8 cellular contexts compared by ENCODE assay signal in the genomic region with DNA sequence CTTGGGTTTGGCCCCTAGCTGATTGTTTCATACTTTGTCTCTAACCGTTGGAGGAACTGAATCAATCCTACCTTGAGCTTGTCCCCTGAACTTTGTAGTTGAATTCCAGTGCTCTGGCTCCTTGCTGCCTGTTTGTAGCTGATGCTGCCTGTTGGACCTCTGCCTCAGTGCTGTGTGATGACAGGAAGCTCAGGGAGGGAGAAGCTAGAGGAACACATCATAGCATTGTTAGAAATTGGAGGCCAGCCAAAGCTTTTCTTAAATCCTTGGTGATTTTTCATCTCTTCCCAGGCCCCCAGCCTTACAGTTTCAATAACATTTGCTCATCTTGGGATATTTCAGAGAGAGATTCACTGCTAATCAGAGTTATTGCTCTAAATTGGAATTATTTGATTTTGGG. TPM values are rescaled to one million over a fixed set of nuclear protein-coding genes. Genes with fewer than 3 reads are reported as not detected.
DNase-seq lines count a peak whose midpoint lies in the region; ATAC-seq and TF ChIP-seq lines count a peak whose summit lies in the region.

No MANE protein-coding gene starts in this region.

- H3K79me2 ChIP-seq in PC-3 (ENCODE audit: low read length) (no peaks in the 10 kb centered on the region), mesendoderm (ENCODE audit: control insufficient read depth, insufficient read depth, low read length) (no peaks in the 10 kb centered on the region)

- H3K9me3 ChIP-seq in PC-3 (ENCODE audit: low read length): no peaks in the 10 kb centered on the region

- no peak overlapping the region for H2BK120ac ChIP-seq in mesendoderm (ENCODE audit: low read depth, low read length)

- H3K23ac ChIP-seq in mesendoderm (ENCODE audit: low read length): no peak overlapping the region

- CTCF ChIA-PET in PC-3 (lab: Charles Lee): no interaction called here

- ATAC-seq in PC-3 (peak; percentile 40; the same call in 1 of the 2 replicates), HG02678 (IDR thresholded peaks at IDR 0.05; ENCODE audit: unreplicated experiment) (no peak)

- no peak overlapping the region for H2AK5ac ChIP-seq in mesendoderm (ENCODE audit: low read length)

- H2BK5ac ChIP-seq in mesendoderm (ENCODE audit: low read length): no peak overlapping the region

- H3K4me1 ChIP-seq in PC-3 (ENCODE audit: insufficient read depth, low read length): no peaks in the 10 kb centered on the region
- H3K4me1 ChIP-seq in mesendoderm (ENCODE audit: control insufficient read depth, low read depth, low read length): peaks cover 3% of the 10 kb centered on the region

- peaks cover 2% of the 10 kb centered on the region for H3K79me1 ChIP-seq in mesendoderm (ENCODE audit: low read length)

- POLR2A ChIA-PET in PC-3 (lab: Charles Lee; ENCODE audit: unreplicated experiment): no interaction called here

- H4K5ac ChIP-seq in mesendoderm (ENCODE audit: low read length): no peak overlapping the region

- H3K4ac ChIP-seq in mesendoderm (ENCODE audit: low read depth, low read length): no peak overlapping the region

- H3K56ac ChIP-seq in mesendoderm (ENCODE audit: low read length): peak overlapping the region; percentile 56

- H4K8ac ChIP-seq in mesendoderm (ENCODE audit: low read depth, low read length): no peak overlapping the region

- no peaks in the 10 kb centered on the region for H3K9me2 ChIP-seq in PC-3 (replicated peaks; ENCODE audit: low read length)

- no peak for TF ChIP-seq CTCF in AG09309 (IDR thresholded peaks at IDR 0.05; ENCODE audit: control insufficient read depth, insufficient read depth, low read depth, low read length, missing control alignments)
- TF ChIP-seq CTCF in PC-3 (conservative IDR thresholded peaks at IDR 0.05; ENCODE audit: low read depth, low read length): no peak
- peak in 3 of 56 donors; percentile 8 to 17 (median 10) for TF ChIP-seq CTCF in dorsolateral prefrontal cortex (IDR thresholded peaks at IDR 0.05 in 54 of 56, conservative IDR thresholded peaks at IDR 0.05 in 2 of 56; ENCODE audit: low read depth in 1 of 56, partially characterized antibody in 56 of 56)

- H3K4me3 ChIP-seq in AG09309 (ENCODE audit: control insufficient read depth, low read depth, low read length): no peak overlapping the region
- no peak overlapping the region for H3K4me3 ChIP-seq in PC-3 (ENCODE audit: low read length)
- H3K4me3 ChIP-seq in dorsolateral prefrontal cortex: peak overlapping the region in 46 of 59 donors; percentile 0 to 62 (median 36)
- no peak overlapping the region for H3K4me3 ChIP-seq in mesendoderm (ENCODE audit: low read length)

- no CpG with 5 or more reads among the region's 1 CpG for WGBS in mesendoderm (ENCODE audit: extremely low coverage, insufficient coverage, low lambda C conversion rate)

- 0 out of 2 replicates have a peak, but pooled peaks cover 3% of the 10 kb centered on the region for H3K36me3 ChIP-seq in PC-3 (ENCODE audit: low read depth, low read length)
- H3K36me3 ChIP-seq in mesendoderm (ENCODE audit: control insufficient read depth, insufficient read depth, low read length): no peaks in the 10 kb centered on the region

- no peak overlapping the region for H3K27ac ChIP-seq in PC-3 (ENCODE audit: low read length)
- peak overlapping the region in 58 of 59 donors; percentile 13 to 95 (median 82) for H3K27ac ChIP-seq in dorsolateral prefrontal cortex
- H3K27ac ChIP-seq in mesendoderm (ENCODE audit: low read depth, low read length): no peak overlapping the region

- BruUV-seq in PC-3 (replicated peaks; lab: Mats Ljungman, UMichigan): no TSS peak

- H3K27me3 ChIP-seq in PC-3 (ENCODE audit: low read length): no peaks in the 10 kb centered on the region
- H3K27me3 ChIP-seq in dorsolateral prefrontal cortex: no peaks in the 10 kb centered on the region
- no peaks in the 10 kb centered on the region for H3K27me3 ChIP-seq in mesendoderm (ENCODE audit: insufficient read depth, low read length, poor library complexity)

- no peak overlapping the region for H3K4me2 ChIP-seq in PC-3 (ENCODE audit: low read length)
- H3K4me2 ChIP-seq in mesendoderm (ENCODE audit: low read length): no peak overlapping the region

- no peaks in the 10 kb centered on the region for H4K20me1 ChIP-seq in PC-3 (ENCODE audit: low read length)

- no peak overlapping the region for H3K18ac ChIP-seq in mesendoderm (ENCODE audit: low read length)

- no peaks in the 10 kb centered on the region for H3F3A ChIP-seq in PC-3 (ENCODE audit: low read length, unreplicated experiment)

- H3K9ac ChIP-seq in PC-3 (ENCODE audit: low read length) (no peak overlapping the region), mesendoderm (ENCODE audit: low read length) (no peak overlapping the region)

- DNase-seq in AG09309 (ENCODE audit: low read depth) (peak; percentile 45), PC-3 (peak; percentile 30), dorsolateral prefrontal cortex (peak in 8 of 10 donors; percentile 56 to 80 (median 70)), mesendoderm (no peak), DMS79 (lab: John Stamatoyannopoulos, UW) (no peak), DMS153 (lab: John Stamatoyannopoulos, UW) (no peak), NCI-H1105 (lab: John Stamatoyannopoulos, UW) (no peak)

- intact Hi-C loops in PC-3 (cut with micrococcal nuclease): no loop called here
- intact Hi-C loops in dorsolateral prefrontal cortex (cut with DNase I): no loop called here

- H2BK15ac ChIP-seq in mesendoderm (replicated peaks; ENCODE audit: low read depth): no peak overlapping the region

- H2AFZ ChIP-seq in PC-3 (ENCODE audit: low read length): no peak overlapping the region

RNA-seq across cellular contexts. Expression of a gene that starts 34.0 kb away (rescaled TPM):
- total RNA-seq in PC-3 (2014; rRNA removed) (103 and 146 TPM in 2 replicates), dorsolateral prefrontal cortex (100 to 1,000 TPM; 403 to 915 (median 551) TPM)
- 104 TPM for polyA plus RNA-seq in mesendoderm (2013, experiment 1 of 2)
- polyA plus RNA-seq in mesendoderm (2013, experiment 2 of 2): 101 TPM

Comparison
In these comparisons a context has a peak if more than half of its experiments do, and no peak if none do; other contexts are left out.
1. DNase-seq: peak in AG09309 (single experiment), PC-3 (single experiment) and dorsolateral prefrontal cortex (8 of 10); none in mesendoderm (single experiment), DMS79 (single experiment), DMS153 (single experiment) and NCI-H1105 (single experiment).
2. H3K4me3 ChIP-seq: peak in dorsolateral prefrontal cortex (46 of 59); none in AG09309 (single experiment), PC-3 (single experiment) and mesendoderm (single experiment).
3. H3K27ac ChIP-seq: peak in dorsolateral prefrontal cortex (58 of 59); none in PC-3 (single experiment) and mesendoderm (single experiment).